Comparison of ENCODE assay signal across 1 cellular context in the genomic region with DNA sequence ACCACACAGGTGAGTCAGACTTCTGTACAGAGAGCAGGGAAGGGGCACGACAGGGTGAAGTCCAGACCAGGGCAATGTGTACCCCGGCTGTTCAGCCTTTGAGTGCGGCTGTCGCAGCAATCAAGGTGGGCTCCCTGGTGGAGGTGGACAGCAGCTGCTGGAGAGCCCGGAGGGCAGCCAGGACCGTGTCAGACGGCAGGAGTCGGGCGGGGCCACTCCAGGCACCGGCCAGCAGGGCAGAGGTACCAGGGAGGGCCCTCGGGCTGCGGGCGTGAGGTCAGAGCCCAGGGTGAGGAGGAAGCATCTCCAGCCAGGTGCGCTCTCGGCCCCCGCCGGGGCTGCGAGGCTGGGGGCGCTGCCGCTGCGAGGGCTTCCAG.
TF ChIP-seq lines count a peak whose summit lies in the region.

No MANE protein-coding gene starts in this region.

TF ChIP-seq in HCT116, 20 proteins besides CTCF, POLR2A, EP300 and RAD21 (continued from another document):
- TF ChIP-seq, protein P1, sequence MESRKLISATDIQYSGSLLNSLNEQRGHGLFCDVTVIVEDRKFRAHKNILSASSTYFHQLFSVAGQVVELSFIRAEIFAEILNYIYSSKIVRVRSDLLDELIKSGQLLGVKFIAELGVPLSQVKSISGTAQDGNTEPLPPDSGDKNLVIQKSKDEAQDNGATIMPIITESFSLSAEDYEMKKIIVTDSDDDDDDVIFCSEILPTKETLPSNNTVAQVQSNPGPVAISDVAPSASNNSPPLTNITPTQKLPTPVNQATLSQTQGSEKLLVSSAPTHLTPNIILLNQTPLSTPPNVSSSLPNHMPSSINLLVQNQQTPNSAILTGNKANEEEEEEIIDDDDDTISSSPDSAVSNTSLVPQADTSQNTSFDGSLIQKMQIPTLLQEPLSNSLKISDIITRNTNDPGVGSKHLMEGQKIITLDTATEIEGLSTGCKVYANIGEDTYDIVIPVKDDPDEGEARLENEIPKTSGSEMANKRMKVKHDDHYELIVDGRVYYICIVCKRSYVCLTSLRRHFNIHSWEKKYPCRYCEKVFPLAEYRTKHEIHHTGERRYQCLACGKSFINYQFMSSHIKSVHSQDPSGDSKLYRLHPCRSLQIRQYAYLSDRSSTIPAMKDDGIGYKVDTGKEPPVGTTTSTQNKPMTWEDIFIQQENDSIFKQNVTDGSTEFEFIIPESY (IDR thresholded peaks at IDR 0.05; ENCODE audit: extremely low read depth, insufficient replicate concordance, low read length) = no peak
- TF ChIP-seq, protein P2, sequence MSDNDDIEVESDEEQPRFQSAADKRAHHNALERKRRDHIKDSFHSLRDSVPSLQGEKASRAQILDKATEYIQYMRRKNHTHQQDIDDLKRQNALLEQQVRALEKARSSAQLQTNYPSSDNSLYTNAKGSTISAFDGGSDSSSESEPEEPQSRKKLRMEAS (IDR thresholded peaks at IDR 0.05) = no peak
- TF ChIP-seq CEBPB (IDR thresholded peaks at IDR 0.05; ENCODE audit: low read depth) = no peak
- no peak for TF ChIP-seq SIN3A (IDR thresholded peaks at IDR 0.05; ENCODE audit: low read depth)
- TF ChIP-seq, protein P3, sequence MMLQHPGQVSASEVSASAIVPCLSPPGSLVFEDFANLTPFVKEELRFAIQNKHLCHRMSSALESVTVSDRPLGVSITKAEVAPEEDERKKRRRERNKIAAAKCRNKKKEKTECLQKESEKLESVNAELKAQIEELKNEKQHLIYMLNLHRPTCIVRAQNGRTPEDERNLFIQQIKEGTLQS (IDR thresholded peaks at IDR 0.05) = no peak
